Comparison of ENCODE assay signal across 8 cellular contexts in the genomic region with DNA sequence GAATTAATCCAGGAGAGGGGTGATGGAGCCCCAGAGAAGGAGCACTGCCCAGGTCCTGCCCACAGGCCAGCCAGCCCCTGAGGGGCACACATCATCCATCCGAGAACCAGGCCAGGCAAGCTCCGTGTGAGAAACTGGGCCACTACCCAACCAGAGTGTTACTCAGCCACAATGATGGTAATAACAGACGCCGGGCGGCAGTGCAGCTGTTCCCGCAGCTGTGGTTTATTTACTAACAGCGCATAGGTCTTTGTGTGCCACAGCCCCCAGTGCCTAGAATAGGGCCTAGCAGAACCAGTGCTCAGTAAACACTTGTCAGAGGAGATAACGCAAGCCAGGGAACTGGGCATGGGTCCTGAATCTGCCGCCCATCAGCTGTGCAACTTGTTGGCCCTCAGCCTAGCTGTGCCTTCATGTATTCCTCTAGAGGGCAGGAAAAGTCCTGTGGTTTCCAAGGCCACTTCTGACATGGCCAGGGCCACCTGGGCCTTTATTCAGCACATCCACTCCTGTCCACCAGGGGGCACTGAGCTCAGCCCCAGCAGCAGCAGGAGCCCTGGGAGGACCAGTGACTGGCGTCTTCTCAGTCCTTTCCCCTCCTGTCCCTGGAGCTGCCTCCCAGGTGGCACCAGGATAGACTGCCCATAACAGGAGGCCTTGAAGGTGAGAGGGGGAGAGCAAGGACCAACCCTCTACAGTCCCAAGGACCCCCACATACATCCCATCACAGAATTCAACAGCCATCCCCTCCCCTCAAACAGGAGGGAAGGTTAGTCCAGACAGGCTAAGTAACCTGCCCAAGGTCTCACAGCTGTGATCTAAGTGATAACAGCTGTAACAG. TPM values are rescaled to one million over a fixed set of nuclear protein-coding genes. Genes with fewer than 3 reads are reported as not detected.
DNase-seq lines count a peak whose midpoint lies in the region; ATAC-seq, FAIRE-seq and TF ChIP-seq lines count a peak whose summit lies in the region.

No MANE protein-coding gene starts in this region.

- H3K36me3 ChIP-seq in HepG2 (replicated peaks in 1 of 2; ENCODE audit: control insufficient read depth in 1 of 2, insufficient read depth in 2 of 2, low read length in 2 of 2) = peaks cover 7 to 27% of the 10 kb centered on the region in 2 experiments

- H3K27me3 ChIP-seq in HepG2 (ENCODE audit: control insufficient read depth in 1 of 2, insufficient read depth in 2 of 2, low read length in 2 of 2) = no peaks in the 10 kb centered on the region

- peaks cover 19% of the 10 kb centered on the region for H4K20me1 ChIP-seq in HepG2 (ENCODE audit: insufficient read depth, low read length)

- peak; percentile 56 for ATAC-seq in HepG2
- no peak for ATAC-seq in GM21381 (IDR thresholded peaks at IDR 0.05; ENCODE audit: unreplicated experiment)

- H3K9ac ChIP-seq in HepG2 (ENCODE audit: insufficient read depth, low read depth, low read length) = no peak overlapping the region

- DNase-seq in NCI-H1436 (lab: John Stamatoyannopoulos, UW) (peak; percentile 44), NCI-H1436 treated with DMSO at 0.1 percent for 48 hours (lab: John Stamatoyannopoulos, UW) (no peak), NCI-H2196 (lab: John Stamatoyannopoulos, UW; ENCODE audit: unreplicated experiment) (peak; percentile 51), HepG2 (ENCODE audit: low spot score) (peak; percentile 79)
- DNase-seq in central memory CD4-positive, alpha-beta T cell = peak; percentile 67
- peak; percentile 40 for DNase-seq in stimulated activated CD8-positive, alpha-beta memory T cell treated with anti-CD3 and anti-CD28 coated beads, Interleukin-15, amount 100 ng/mL, for 1 hour (ENCODE audit: low read depth)

- CTCF ChIA-PET in HepG2 (lab: Yijun Ruan, JAX; ENCODE audit: low intra/inter-chr PET ratio, low total read pairs) = interaction anchor here (1.2 to 1.6 kb wide), 3 partner anchors 8 to 146 kb away, joined by 3 to 9 read pairs (median 6); no protein-coding TSS in a partner anchor

- peaks cover 16% of the 10 kb centered on the region for H3K79me2 ChIP-seq in HepG2 (ENCODE audit: insufficient read depth, low read length)

- TF ChIP-seq EP300 in HepG2 (IDR thresholded peaks at IDR 0.05; ENCODE audit: low read depth in 2 of 2, low read length in 2 of 2) (no peak), HepG2 (CRISPR knock-in tag; IDR thresholded peaks at IDR 0.05; ENCODE audit: borderline replicate concordance) (no peak)

- TF ChIP-seq CTCF in WI38 (IDR thresholded peaks at IDR 0.05; ENCODE audit: low read depth, low read length) (peak; percentile 74), HepG2 (CRISPR knock-in tag; IDR thresholded peaks at IDR 0.05) (peak; percentile 95)

- peak; percentile 92 for FAIRE-seq in HepG2 (lab: Jason Lieb, UNC)

- POLR2A ChIA-PET in HepG2 (lab: Yijun Ruan, JAX) = interaction anchor here (0.6 to 4.0 kb wide), 12 partner anchors 42 to 223 kb away, joined by 3 to 30 read pairs (median 4); partner anchors contain the start of genes FGFR4, LMAN2 and PDLIM7

- intact Hi-C loops in HepG2 (cut with micrococcal nuclease; ENCODE audit: unreplicated experiment) = loop anchor here (5.0 kb wide), 1 partner anchor 188 kb away; the partner anchor contains the start of gene PDLIM7

- TF ChIP-seq POLR2A in HepG2 (IDR thresholded peaks at IDR 0.05; ENCODE audit: insufficient read depth in 1 of 2, low read depth in 2 of 2, low read length in 2 of 2) = no peak

- H3K4me1 ChIP-seq in HepG2 (ENCODE audit: insufficient read depth, low read length) = peaks cover 57% of the 10 kb centered on the region

- no peak overlapping the region for H2AFZ ChIP-seq in HepG2 (ENCODE audit: low read length)

- in situ Hi-C loops in HepG2 (cut with HindIII; ENCODE audit: extremely low pct_ligation_motif_present, low pct_unique_long_range_greater_than_20kb) = loop anchor here (5.0 kb wide), 2 partner anchors 53 to 138 kb away; partner anchors contain the start of gene PRR7

- peak; percentile 78 for TF ChIP-seq RAD21 in HepG2 (CRISPR knock-in tag; IDR thresholded peaks at IDR 0.05)

- WGBS in HepG2 (ENCODE audit: low lambda C conversion rate) = 80% methylated on average over 4 of the region's 10 CpGs

- H3K27ac ChIP-seq in HepG2 (ENCODE audit: extremely low read length, insufficient read depth, low read length) = no peak overlapping the region

- no TSS peak for BruUV-seq in HepG2 (replicated peaks; lab: Mats Ljungman, UMichigan)

- H3K4me3 ChIP-seq in WI38 (ENCODE audit: low read depth, low read length) (no peak overlapping the region), HepG2 (replicated peaks in 1 of 3; ENCODE audit: insufficient read depth in 1 of 3, low read depth in 2 of 3, low read length in 3 of 3) (no peak overlapping the region)

- H3K9me3 ChIP-seq in HepG2 (ENCODE audit: low read length) = no peaks in the 10 kb centered on the region

- peak overlapping the region; percentile 89; the same call in 1 of the 2 replicates for H3K4me2 ChIP-seq in HepG2 (ENCODE audit: low read depth, low read length)

RNA-seq across cellular contexts. Expression of gene MXD3, which starts 2.1 kb away (rescaled TPM):
- 9.9 and 12.8 TPM in 2 replicates for total RNA-seq in HepG2 (2016; rRNA removed; fragmentation: Illumina TruSeq; extraction: Trizol)
- 6.1 and 6.8 TPM in 2 replicates for total RNA-seq in HepG2 (2016; cell fraction: cytosol; rRNA removed; fragmentation: Illumina TruSeq; extraction: Trizol; ENCODE audit: low read depth)
- total RNA-seq in HepG2 (2016; cell fraction: insoluble cytoplasmic fraction; rRNA removed; fragmentation: Illumina TruSeq; extraction: Trizol) = 11.7 and 11.8 TPM in 2 replicates
- 6.6 TPM in 2 replicates for total RNA-seq in HepG2 (2016; cell fraction: membrane; rRNA removed; fragmentation: Illumina TruSeq; extraction: Trizol)
- 10.4 and 14.3 TPM in 2 replicates for total RNA-seq in HepG2 (2016; cell fraction: nucleus; rRNA removed; fragmentation: Illumina TruSeq; extraction: Trizol)
- polyA plus RNA-seq in HepG2 (2011; rRNA removed) = 10.5 and 11.2 TPM in 2 replicates
- 6.0 and 15.2 TPM in 2 replicates for polyA plus RNA-seq in HepG2 (2011; cell fraction: cytosol; rRNA removed)
- polyA plus RNA-seq in HepG2 (2011; cell fraction: nucleus; rRNA removed) = 68.6 and 87.5 TPM in 2 replicates
- 4.6 and 6.6 TPM in 2 replicates for polyA plus RNA-seq in HepG2 (2012)
- 4.5 and 5.4 TPM in 2 replicates for polyA plus RNA-seq in HepG2 (2016; cell fraction: cytosol; fragmentation: Illumina TruSeq; extraction: Trizol; ENCODE audit: low read depth)
- 8.2 and 10.7 TPM in 2 replicates for polyA plus RNA-seq in HepG2 (2016; cell fraction: insoluble cytoplasmic fraction; fragmentation: Illumina TruSeq; extraction: Trizol; ENCODE audit: low read depth)
- 5.8 and 5.9 TPM in 2 replicates for polyA plus RNA-seq in HepG2 (2016; cell fraction: membrane; fragmentation: Illumina TruSeq; extraction: Trizol; ENCODE audit: low read depth)
- 28.9 and 39.4 TPM in 2 replicates for polyA plus RNA-seq in HepG2 (2016; cell fraction: nucleus; fragmentation: Illumina TruSeq; extraction: Trizol; ENCODE audit: insufficient read depth, low read depth)
- polyA minus RNA-seq in HepG2 (2011; rRNA and poly(A)+ RNA removed; ENCODE audit: low replicate concordance) = 8.1 and 15.6 TPM in 2 replicates
- 4.1 and 5.1 TPM in 2 replicates for polyA minus RNA-seq in HepG2 (2011; cell fraction: cytosol; rRNA and poly(A)+ RNA removed)
- polyA minus RNA-seq in HepG2 (2011; cell fraction: nucleus; rRNA and poly(A)+ RNA removed) = 8.7 and 9.7 TPM in 2 replicates

RNA-seq across cellular contexts. Expression of gene PRELID1, which starts 6.0 kb away (rescaled TPM):
- total RNA-seq in HepG2 (2016; rRNA removed; fragmentation: Illumina TruSeq; extraction: Trizol) = 239 and 271 TPM in 2 replicates
- total RNA-seq in HepG2 (2016; cell fraction: cytosol; rRNA removed; fragmentation: Illumina TruSeq; extraction: Trizol; ENCODE audit: low read depth) = 772 and 890 TPM in 2 replicates
- 220 and 264 TPM in 2 replicates for total RNA-seq in HepG2 (2016; cell fraction: insoluble cytoplasmic fraction; rRNA removed; fragmentation: Illumina TruSeq; extraction: Trizol)
- 708 and 781 TPM in 2 replicates for total RNA-seq in HepG2 (2016; cell fraction: membrane; rRNA removed; fragmentation: Illumina TruSeq; extraction: Trizol)
- 90.3 and 98.5 TPM in 2 replicates for total RNA-seq in HepG2 (2016; cell fraction: nucleus; rRNA removed; fragmentation: Illumina TruSeq; extraction: Trizol)
- polyA plus RNA-seq in HepG2 (2011; rRNA removed) = 228 and 250 TPM in 2 replicates
- polyA plus RNA-seq in HepG2 (2011; cell fraction: cytosol; rRNA removed) = 212 and 323 TPM in 2 replicates
- polyA plus RNA-seq in HepG2 (2011; cell fraction: nucleus; rRNA removed) = 85.7 and 87.5 TPM in 2 replicates
- 91.2 and 111 TPM in 2 replicates for polyA plus RNA-seq in HepG2 (2012)
- polyA plus RNA-seq in HepG2 (2016; cell fraction: cytosol; fragmentation: Illumina TruSeq; extraction: Trizol; ENCODE audit: low read depth) = 1,341 and 1,562 TPM in 2 replicates
- 353 and 387 TPM in 2 replicates for polyA plus RNA-seq in HepG2 (2016; cell fraction: insoluble cytoplasmic fraction; fragmentation: Illumina TruSeq; extraction: Trizol; ENCODE audit: low read depth)
- 984 and 1,090 TPM in 2 replicates for polyA plus RNA-seq in HepG2 (2016; cell fraction: membrane; fragmentation: Illumina TruSeq; extraction: Trizol; ENCODE audit: low read depth)
- polyA plus RNA-seq in HepG2 (2016; cell fraction: nucleus; fragmentation: Illumina TruSeq; extraction: Trizol; ENCODE audit: insufficient read depth, low read depth) = 258 and 277 TPM in 2 replicates
- polyA minus RNA-seq in HepG2 (2011; rRNA and poly(A)+ RNA removed; ENCODE audit: low replicate concordance) = 103 and 232 TPM in 2 replicates
- polyA minus RNA-seq in HepG2 (2011; cell fraction: cytosol; rRNA and poly(A)+ RNA removed) = 61.2 and 64.5 TPM in 2 replicates
- 30.1 and 34.2 TPM in 2 replicates for polyA minus RNA-seq in HepG2 (2011; cell fraction: nucleus; rRNA and poly(A)+ RNA removed)

RNA-seq across cellular contexts. Expression of gene RAB24, which starts 6.1 kb away (rescaled TPM):
- total RNA-seq in HepG2 (2016; rRNA removed; fragmentation: Illumina TruSeq; extraction: Trizol) = 15.4 and 22.9 TPM in 2 replicates
- 6.4 and 11.5 TPM in 2 replicates for total RNA-seq in HepG2 (2016; cell fraction: cytosol; rRNA removed; fragmentation: Illumina TruSeq; extraction: Trizol; ENCODE audit: low read depth)
- 15.3 and 23.6 TPM in 2 replicates for total RNA-seq in HepG2 (2016; cell fraction: insoluble cytoplasmic fraction; rRNA removed; fragmentation: Illumina TruSeq; extraction: Trizol)
- 13.3 and 16.0 TPM in 2 replicates for total RNA-seq in HepG2 (2016; cell fraction: membrane; rRNA removed; fragmentation: Illumina TruSeq; extraction: Trizol)
- 24.2 and 30.2 TPM in 2 replicates for total RNA-seq in HepG2 (2016; cell fraction: nucleus; rRNA removed; fragmentation: Illumina TruSeq; extraction: Trizol)
- polyA plus RNA-seq in HepG2 (2011; rRNA removed) = 63.7 and 74.5 TPM in 2 replicates
- polyA plus RNA-seq in HepG2 (2011; cell fraction: cytosol; rRNA removed) = 41.9 and 60.6 TPM in 2 replicates
- polyA plus RNA-seq in HepG2 (2011; cell fraction: nucleus; rRNA removed) = 332 and 383 TPM in 2 replicates
- 28.5 and 30.3 TPM in 2 replicates for polyA plus RNA-seq in HepG2 (2012)
- 10.6 and 14.5 TPM in 2 replicates for polyA plus RNA-seq in HepG2 (2016; cell fraction: cytosol; fragmentation: Illumina TruSeq; extraction: Trizol; ENCODE audit: low read depth)
- polyA plus RNA-seq in HepG2 (2016; cell fraction: insoluble cytoplasmic fraction; fragmentation: Illumina TruSeq; extraction: Trizol; ENCODE audit: low read depth) = 24.0 and 24.9 TPM in 2 replicates
- polyA plus RNA-seq in HepG2 (2016; cell fraction: membrane; fragmentation: Illumina TruSeq; extraction: Trizol; ENCODE audit: low read depth) = 15.6 and 19.9 TPM in 2 replicates
- 93.8 and 96.1 TPM in 2 replicates for polyA plus RNA-seq in HepG2 (2016; cell fraction: nucleus; fragmentation: Illumina TruSeq; extraction: Trizol; ENCODE audit: insufficient read depth, low read depth)
- polyA minus RNA-seq in HepG2 (2011; rRNA and poly(A)+ RNA removed; ENCODE audit: low replicate concordance) = 7.4 and 16.0 TPM in 2 replicates
- polyA minus RNA-seq in HepG2 (2011; cell fraction: cytosol; rRNA and poly(A)+ RNA removed) = 5.2 and 5.7 TPM in 2 replicates
- polyA minus RNA-seq in HepG2 (2011; cell fraction: nucleus; rRNA and poly(A)+ RNA removed) = 21.3 and 23.3 TPM in 2 replicates

RNA-seq across cellular contexts. Expression of gene LMAN2, which starts 41.9 kb away (rescaled TPM):
- 94.5 and 191 TPM in 2 replicates for total RNA-seq in HepG2 (2016; rRNA removed; fragmentation: Illumina TruSeq; extraction: Trizol)
- total RNA-seq in HepG2 (2016; cell fraction: cytosol; rRNA removed; fragmentation: Illumina TruSeq; extraction: Trizol; ENCODE audit: low read depth) = 72.5 and 74.4 TPM in 2 replicates
- total RNA-seq in HepG2 (2016; cell fraction: insoluble cytoplasmic fraction; rRNA removed; fragmentation: Illumina TruSeq; extraction: Trizol) = 86.8 and 210 TPM in 2 replicates
- 109 and 128 TPM in 2 replicates for total RNA-seq in HepG2 (2016; cell fraction: membrane; rRNA removed; fragmentation: Illumina TruSeq; extraction: Trizol)
- 152 and 179 TPM in 2 replicates for total RNA-seq in HepG2 (2016; cell fraction: nucleus; rRNA removed; fragmentation: Illumina TruSeq; extraction: Trizol)
- polyA plus RNA-seq in HepG2 (2011; rRNA removed) = 193 and 197 TPM in 2 replicates
- 220 and 352 TPM in 2 replicates for polyA plus RNA-seq in HepG2 (2011; cell fraction: cytosol; rRNA removed)
- 256 and 281 TPM in 2 replicates for polyA plus RNA-seq in HepG2 (2011; cell fraction: nucleus; rRNA removed)
- polyA plus RNA-seq in HepG2 (2012) = 71.8 and 108 TPM in 2 replicates
- 82.2 and 93.0 TPM in 2 replicates for polyA plus RNA-seq in HepG2 (2016; cell fraction: cytosol; fragmentation: Illumina TruSeq; extraction: Trizol; ENCODE audit: low read depth)
- polyA plus RNA-seq in HepG2 (2016; cell fraction: insoluble cytoplasmic fraction; fragmentation: Illumina TruSeq; extraction: Trizol; ENCODE audit: low read depth) = 90.8 and 112 TPM in 2 replicates
- polyA plus RNA-seq in HepG2 (2016; cell fraction: membrane; fragmentation: Illumina TruSeq; extraction: Trizol; ENCODE audit: low read depth) = 103 and 135 TPM in 2 replicates
- 241 and 283 TPM in 2 replicates for polyA plus RNA-seq in HepG2 (2016; cell fraction: nucleus; fragmentation: Illumina TruSeq; extraction: Trizol; ENCODE audit: insufficient read depth, low read depth)
- 353 and 575 TPM in 2 replicates for polyA minus RNA-seq in HepG2 (2011; rRNA and poly(A)+ RNA removed; ENCODE audit: low replicate concordance)
- 147 and 182 TPM in 2 replicates for polyA minus RNA-seq in HepG2 (2011; cell fraction: cytosol; rRNA and poly(A)+ RNA removed)
- 87.0 and 96.2 TPM in 2 replicates for polyA minus RNA-seq in HepG2 (2011; cell fraction: nucleus; rRNA and poly(A)+ RNA removed)

RNA-seq across cellular contexts. Expression of gene RGS14, which starts 48.2 kb away (rescaled TPM):
- 10.7 and 11.1 TPM in 2 replicates for total RNA-seq in HepG2 (2016; rRNA removed; fragmentation: Illumina TruSeq; extraction: Trizol)
- 15.3 and 15.8 TPM in 2 replicates for total RNA-seq in HepG2 (2016; cell fraction: cytosol; rRNA removed; fragmentation: Illumina TruSeq; extraction: Trizol; ENCODE audit: low read depth)
- 7.2 and 12.8 TPM in 2 replicates for total RNA-seq in HepG2 (2016; cell fraction: insoluble cytoplasmic fraction; rRNA removed; fragmentation: Illumina TruSeq; extraction: Trizol)
- total RNA-seq in HepG2 (2016; cell fraction: membrane; rRNA removed; fragmentation: Illumina TruSeq; extraction: Trizol) = 15.5 and 16.6 TPM in 2 replicates
- 7.6 and 9.6 TPM in 2 replicates for total RNA-seq in HepG2 (2016; cell fraction: nucleus; rRNA removed; fragmentation: Illumina TruSeq; extraction: Trizol)
- 17.2 and 27.9 TPM in 2 replicates for polyA plus RNA-seq in HepG2 (2011; rRNA removed)
- 20.3 and 35.1 TPM in 2 replicates for polyA plus RNA-seq in HepG2 (2011; cell fraction: cytosol; rRNA removed)
- polyA plus RNA-seq in HepG2 (2011; cell fraction: nucleus; rRNA removed) = 48.0 and 49.7 TPM in 2 replicates
- 9.3 and 16.2 TPM in 2 replicates for polyA plus RNA-seq in HepG2 (2012)
- polyA plus RNA-seq in HepG2 (2016; cell fraction: cytosol; fragmentation: Illumina TruSeq; extraction: Trizol; ENCODE audit: low read depth) = 11.0 and 13.5 TPM in 2 replicates
- 14.8 and 16.5 TPM in 2 replicates for polyA plus RNA-seq in HepG2 (2016; cell fraction: insoluble cytoplasmic fraction; fragmentation: Illumina TruSeq; extraction: Trizol; ENCODE audit: low read depth)
- polyA plus RNA-seq in HepG2 (2016; cell fraction: membrane; fragmentation: Illumina TruSeq; extraction: Trizol; ENCODE audit: low read depth) = 11.0 and 11.4 TPM in 2 replicates
- polyA plus RNA-seq in HepG2 (2016; cell fraction: nucleus; fragmentation: Illumina TruSeq; extraction: Trizol; ENCODE audit: insufficient read depth, low read depth) = 19.6 TPM in 2 replicates
- 0.82 and 20.7 TPM in 2 replicates for polyA minus RNA-seq in HepG2 (2011; rRNA and poly(A)+ RNA removed; ENCODE audit: low replicate concordance)
- 7.2 and 9.7 TPM in 2 replicates for polyA minus RNA-seq in HepG2 (2011; cell fraction: cytosol; rRNA and poly(A)+ RNA removed)
- polyA minus RNA-seq in HepG2 (2011; cell fraction: nucleus; rRNA and poly(A)+ RNA removed) = 10.6 and 12.8 TPM in 2 replicates
